15 cellular contexts compared by ENCODE assay signal in the genomic region with DNA sequence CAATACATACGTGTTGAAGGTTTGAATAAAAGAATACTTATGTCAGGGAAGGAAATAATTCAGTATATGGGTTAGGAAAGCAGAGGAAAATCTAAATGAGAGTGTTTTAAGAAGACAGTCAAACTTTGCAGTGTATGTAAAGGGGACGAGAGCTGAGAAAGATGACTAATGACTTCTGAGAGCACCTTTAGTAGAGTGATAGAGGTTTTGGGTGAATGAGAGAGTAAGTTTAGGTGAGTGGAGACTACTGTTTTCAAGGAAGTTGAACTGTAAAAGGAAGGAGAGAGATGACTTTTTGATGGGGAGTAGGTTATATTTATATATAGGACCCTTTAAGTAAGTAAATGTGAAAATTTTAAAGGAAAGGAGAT. TPM values are rescaled to one million over a fixed set of nuclear protein-coding genes. Genes with fewer than 3 reads are reported as not detected.
DNase-seq lines count a peak whose midpoint lies in the region; ATAC-seq and TF ChIP-seq lines count a peak whose summit lies in the region.
"Had no signal": no experiment of that assay in that cellular context is flagged by ENCODE, and none has a peak within 500 bp of the region (broad histone marks: within the 10 kb centered on the region; RNA-seq: fewer than 3 reads in every experiment).

No MANE protein-coding gene starts in this region.

- H3K4me3 ChIP-seq in mammary epithelial cell (replicated peaks in 1 of 3; ENCODE audit: insufficient read depth in 1 of 3, low read depth in 2 of 3, low read length in 3 of 3) (peak overlapping the region; percentile 13 to 37 (median 33)), WERI-Rb-1 (ENCODE audit: low read depth, low read length) (no peak overlapping the region), fibroblast of lung (replicated peaks in 1 of 4; ENCODE audit: control extremely low read depth in 1 of 4, insufficient read depth in 1 of 4, low read depth in 3 of 4, low read length in 4 of 4) (peak overlapping the region in 3 of 4 experiments; percentile 18 to 24 (median 21)), left lung (no peak overlapping the region)
- H3K4me3 ChIP-seq: breast epithelium had no signal

- H3K36me3 ChIP-seq in mammary epithelial cell (ENCODE audit: insufficient read depth, low read length) (no peaks in the 10 kb centered on the region), WERI-Rb-1 (no peaks in the 10 kb centered on the region), fibroblast of lung (ENCODE audit: control insufficient read depth, insufficient read depth, low read length) (no peaks in the 10 kb centered on the region), left lung (no peaks in the 10 kb centered on the region)
- H3K36me3 ChIP-seq: breast epithelium had no signal

- intact Hi-C loops in mammary epithelial cell (cut with micrococcal nuclease) = no loop called here
- intact Hi-C loops in MCF 10A (cut with micrococcal nuclease) = no loop called here
- intact Hi-C loops in left lung (cut with DNase I) = no loop called here

- H3K4me2 ChIP-seq in mammary epithelial cell (ENCODE audit: insufficient read depth, low read depth, low read length) (peak overlapping the region; percentile 82), fibroblast of lung (ENCODE audit: extremely low read depth, insufficient read depth, low read length) (peak overlapping the region; percentile 77)

- no peak overlapping the region for H3K4me3 Mint-ChIP-seq in MCF 10A (ENCODE audit: unreplicated experiment)

- CTCF ChIA-PET in mammary epithelial cell (lab: Charles Lee; ENCODE audit: low non-redundant PET) = interaction anchor here (0.7 kb wide), 1 partner anchor 424 kb away, joined by 4 read pairs; no protein-coding TSS in a partner anchor
- CTCF ChIA-PET in MCF 10A (lab: Yijun Ruan, JAX) = interaction anchor here (0.6 to 1.7 kb wide), 5 partner anchors 10 to 544 kb away, joined by 3 to 7 read pairs (median 3); a partner anchor contains a TSS

- POLR2A ChIA-PET in MCF 10A (lab: Yijun Ruan, JAX) = interaction anchor here (1.4 to 2.9 kb wide), 3 partner anchors 9 to 438 kb away, joined by 3 to 35 read pairs (median 4); a partner anchor contains a TSS

- TSS peak; percentile 55 for BruUV-seq in mammary epithelial cell (replicated peaks; lab: Mats Ljungman, UMichigan)
- no TSS peak for BruUV-seq in MCF 10A (replicated peaks; lab: Mats Ljungman, UMichigan)

- no peaks in the 10 kb centered on the region for H4K20me1 ChIP-seq in mammary epithelial cell (ENCODE audit: insufficient read depth, low read length)
- no peaks in the 10 kb centered on the region for H4K20me1 ChIP-seq in fibroblast of lung (ENCODE audit: control insufficient read depth, extremely low read depth, insufficient read depth, low read length)

- H3K9me3 ChIP-seq in mammary epithelial cell (replicated peaks; ENCODE audit: insufficient read depth, low read length) (no peaks in the 10 kb centered on the region), WERI-Rb-1 (ENCODE audit: severe bottlenecking) (no peaks in the 10 kb centered on the region), fibroblast of lung (ENCODE audit: control insufficient read depth, insufficient read depth, low read depth, low read length) (no peaks in the 10 kb centered on the region), left lung (no peaks in the 10 kb centered on the region)
- H3K9me3 ChIP-seq: breast epithelium, Caco-2 had no signal

- H3K36me3 Mint-ChIP-seq in MCF 10A (ENCODE audit: insufficient read depth, unreplicated experiment) = no peaks in the 10 kb centered on the region

- H3K27ac Mint-ChIP-seq in MCF 10A (ENCODE audit: low read depth, unreplicated experiment) = no peak overlapping the region

- H2AFZ ChIP-seq in mammary epithelial cell (ENCODE audit: low read depth, low read length) (no peak overlapping the region), fibroblast of lung (ENCODE audit: low read length) (no peak overlapping the region)

- 0% methylated on average over 2 of the region's 2 CpGs for WGBS in mammary epithelial cell (ENCODE audit: low coverage, missing lambda C conversion rate)

- no peaks in the 10 kb centered on the region for H3K9me3 Mint-ChIP-seq in MCF 10A (ENCODE audit: unreplicated experiment)

- peak overlapping the region; percentile 91 for H3K27ac ChIP-seq in mammary epithelial cell (ENCODE audit: insufficient read depth, low read depth, low read length)
- peak overlapping the region; percentile 81 for H3K27ac ChIP-seq in WERI-Rb-1
- H3K27ac ChIP-seq in fibroblast of lung (ENCODE audit: insufficient read depth, low read length) = peak overlapping the region; percentile 74
- no peak overlapping the region for H3K27ac ChIP-seq in left lung
- H3K27ac ChIP-seq: breast epithelium had no signal

- TF ChIP-seq CTCF in mammary epithelial cell (conservative IDR thresholded peaks at IDR 0.05 in 1 of 2, IDR thresholded peaks at IDR 0.05 in 1 of 2; ENCODE audit: extremely low read depth in 1 of 2, insufficient read depth in 1 of 2, low read depth in 1 of 2, low read length in 2 of 2) (no peak), MCF 10A (IDR thresholded peaks at IDR 0.05; ENCODE audit: unreplicated experiment) (no peak), WERI-Rb-1 (IDR thresholded peaks at IDR 0.05; ENCODE audit: low read depth, low read length) (no peak), fibroblast of lung (conservative IDR thresholded peaks at IDR 0.05 in 1 of 2, IDR thresholded peaks at IDR 0.05 in 1 of 2; ENCODE audit: low read depth in 1 of 2, low read length in 2 of 2) (no peak), left lung (IDR thresholded peaks at IDR 0.05) (no peak), omental fat pad (IDR thresholded peaks at IDR 0.05) (no peak)

- H3K9ac ChIP-seq in mammary epithelial cell (ENCODE audit: insufficient read depth, low read length) (peak overlapping the region; percentile 57), fibroblast of lung (ENCODE audit: insufficient read depth, low read length) (no peak overlapping the region)

- H3K4me1 Mint-ChIP-seq in MCF 10A (ENCODE audit: insufficient read depth, unreplicated experiment) = peaks cover 18% of the 10 kb centered on the region

- in situ Hi-C loops in mammary epithelial cell (cut with MboI; ENCODE audit: low sequenced_read_pairs in 2 of 2) = no loop called here

- ATAC-seq in left lung (no peak), omental fat pad (ENCODE audit: low FRiP score) (no peak)

- dilution Hi-C loops in mammary epithelial cell (cut with HindIII; ENCODE audit: low sequenced_read_pairs) = no loop called here

- DNase-seq in mammary epithelial cell = no peak
- no peak for DNase-seq in MCF 10A (ENCODE audit: unreplicated experiment)
- no peak for DNase-seq in WERI-Rb-1
- DNase-seq in fibroblast of lung (ENCODE audit: low read depth in 2 of 2) = no peak
- DNase-seq in left lung = no peak
- DNase-seq in NCI-H1436 (lab: John Stamatoyannopoulos, UW) = no peak
- no peak for DNase-seq in NCI-H524 (lab: John Stamatoyannopoulos, UW)
- DNase-seq in omental fat pad (ENCODE audit: low spot score) = no peak
- DNase-seq: activated gamma-delta T cell, Caco-2, KG1, NCI-H1105 treated with DMSO at 0.1 percent for 48 hours, posterior cingulate gyrus, T-helper 2 cell had no signal

- H3K79me2 ChIP-seq in mammary epithelial cell (ENCODE audit: insufficient read depth, low read length) = peaks cover 80% of the 10 kb centered on the region
- peaks cover 76% of the 10 kb centered on the region for H3K79me2 ChIP-seq in fibroblast of lung (ENCODE audit: control insufficient read depth, insufficient read depth, low read length)

- no peaks in the 10 kb centered on the region for H3K27me3 ChIP-seq in mammary epithelial cell (ENCODE audit: insufficient read depth, low read length)
- no peaks in the 10 kb centered on the region for H3K27me3 ChIP-seq in WERI-Rb-1 (ENCODE audit: insufficient read depth, low read depth, severe bottlenecking)
- no peaks in the 10 kb centered on the region for H3K27me3 ChIP-seq in fibroblast of lung (ENCODE audit: control insufficient read depth, insufficient read depth, low read length)
- no peaks in the 10 kb centered on the region for H3K27me3 ChIP-seq in left lung
- H3K27me3 ChIP-seq: breast epithelium had no signal

- H3K27me3 Mint-ChIP-seq in MCF 10A (ENCODE audit: insufficient read depth, unreplicated experiment) = no peaks in the 10 kb centered on the region

- H3K4me1 ChIP-seq in mammary epithelial cell (ENCODE audit: insufficient read depth, low read length) (peaks cover 40% of the 10 kb centered on the region), fibroblast of lung (ENCODE audit: control insufficient read depth, extremely low read depth, insufficient read depth, low read length) (peaks cover 10% of the 10 kb centered on the region), left lung (peaks cover 0 to 28% of the 10 kb centered on the region in 2 donors)
- H3K4me1 ChIP-seq: breast epithelium had no signal

RNA-seq across cellular contexts. Expression of a gene that starts 9.4 kb away (rescaled TPM):
- total RNA-seq in mammary epithelial cell (10 to 100 TPM; 54.3 to 57.1 TPM), MCF 10A (2022) (34.5 and 34.8 TPM in 2 replicates), fibroblast of lung (80.1 and 121 TPM in 2 replicates), left lung (10 to 100 TPM; 44.4 to 46.3 TPM), omental fat pad (10 to 100 TPM; 27.8 to 47.3 (median 31.5) TPM)
- polyA plus RNA-seq in mammary epithelial cell (17.8 TPM), fibroblast of lung (54.9 and 55.7 TPM in 2 replicates)
- polyA minus RNA-seq in mammary epithelial cell (17.3 TPM), fibroblast of lung (ENCODE audit: low replicate concordance) (8.2 and 12.6 TPM in 2 replicates)
- 33.9 and 35.2 TPM in 2 replicates for polyA plus RNA-seq in fibroblast of lung (2012)

Comparison
In these comparisons a context has a peak if more than half of its experiments do, and no peak if none do; other contexts are left out.
1. H3K27ac ChIP-seq: peak in mammary epithelial cell (single experiment), WERI-Rb-1 (single experiment) and fibroblast of lung (single experiment); none in left lung (0 of 2).
2. H3K4me3 ChIP-seq: peak in mammary epithelial cell (3 of 3) and fibroblast of lung (3 of 4); none in WERI-Rb-1 (single experiment) and left lung (0 of 2).